8 cellular contexts compared by ENCODE assay signal in the genomic region with DNA sequence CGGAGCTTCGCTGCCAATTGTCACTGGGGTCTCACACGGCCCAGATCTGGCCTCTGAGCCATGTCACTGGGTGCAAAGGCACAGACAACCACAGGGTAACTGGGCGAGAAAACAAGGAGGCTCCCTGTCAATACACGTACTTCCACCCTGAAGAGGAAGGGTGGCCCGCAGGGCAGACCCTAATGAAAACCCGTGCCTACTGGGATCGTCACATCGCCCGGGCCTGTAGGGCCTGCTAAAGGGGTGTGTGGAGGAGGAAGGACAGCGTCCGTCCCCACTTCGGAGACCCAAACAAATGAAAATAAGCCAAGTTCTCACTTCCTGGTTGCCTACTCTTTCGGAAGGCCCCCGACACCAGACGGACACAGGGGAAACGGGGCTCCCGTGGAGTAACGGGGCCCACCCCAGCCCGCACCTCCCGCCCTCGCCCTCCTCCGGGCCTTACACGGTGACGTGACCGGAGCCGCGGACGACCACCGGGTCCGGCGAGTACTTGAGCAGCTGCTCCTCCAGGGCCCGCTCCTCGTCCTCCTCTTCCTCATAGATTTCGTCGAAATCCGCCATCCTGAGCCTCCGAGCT. TPM values are rescaled to one million over a fixed set of nuclear protein-coding genes. Genes with fewer than 3 reads are reported as not detected.
DNase-seq lines count a peak whose midpoint lies in the region; ATAC-seq and TF ChIP-seq lines count a peak whose summit lies in the region.

No MANE protein-coding gene starts in this region.

- H3K36me3 ChIP-seq in adipocyte (ENCODE audit: control insufficient read depth, insufficient read depth, low read length, severe bottlenecking), result no peaks in the 10 kb centered on the region

- DNase-seq in SIG-M5 treated with dmso at 0.1 percent for 504 hours (lab: John Stamatoyannopoulos, UW; ENCODE audit: unreplicated experiment) (peak; percentile 29), SIG-M5 (lab: John Stamatoyannopoulos, UW) (no peak), RKO (ENCODE audit: low spot score) (peak; percentile 45), adipocyte (ENCODE audit: low read depth) (peak; percentile 49), left ventricle myocardium superior (peak; percentile 60), retinal pigment epithelial cell (ENCODE audit: low read depth) (no peak), NCI-H2107 treated with DMSO at 0.1 percent for 48 hours (lab: John Stamatoyannopoulos, UW; ENCODE audit: unreplicated experiment) (no peak)

- H3K4me1 ChIP-seq in adipocyte (ENCODE audit: control insufficient read depth, insufficient read depth, low read length), result peaks cover 60% of the 10 kb centered on the region

- peak; percentile 31 for ATAC-seq in HG02938 (IDR thresholded peaks at IDR 0.05; ENCODE audit: unreplicated experiment)
- peak; percentile 47 for ATAC-seq in left ventricle myocardium superior

- peak overlapping the region; percentile 98 for H3K4me3 ChIP-seq in adipocyte (ENCODE audit: low read length)
- peak overlapping the region; percentile 94 for H3K4me3 ChIP-seq in retinal pigment epithelial cell (ENCODE audit: low read length)

- intact Hi-C loops in left ventricle myocardium superior (cut with micrococcal nuclease), result no loop called here

- H3K9me3 ChIP-seq in adipocyte (ENCODE audit: control insufficient read depth, low read length), result no peaks in the 10 kb centered on the region

- no peaks in the 10 kb centered on the region for H3K27me3 ChIP-seq in adipocyte (replicated peaks; ENCODE audit: control insufficient read depth, insufficient read depth, low read length)

- no peak for TF ChIP-seq CTCF in retinal pigment epithelial cell (conservative IDR thresholded peaks at IDR 0.05; ENCODE audit: low read depth, low read length)

- peak overlapping the region; percentile 99 for H3K9ac ChIP-seq in adipocyte (ENCODE audit: low read length)

RNA-seq across cellular contexts. Expression of gene CHIC2, which starts 0.6 kb away (rescaled TPM):
- 6.7 TPM for total RNA-seq in left ventricle myocardium superior

RNA-seq across cellular contexts. Expression of gene GSX2, which starts 36.1 kb away (rescaled TPM):
- total RNA-seq in left ventricle myocardium superior, result not detected

Comparison
In these comparisons a context has a peak if more than half of its experiments do, and no peak if none do; other contexts are left out.
1. DNase-seq: peak in SIG-M5 treated with dmso at 0.1 percent for 504 hours (single experiment), RKO (single experiment), adipocyte (single experiment) and left ventricle myocardium superior (single experiment); none in SIG-M5 (single experiment), retinal pigment epithelial cell (single experiment) and NCI-H2107 treated with DMSO at 0.1 percent for 48 hours (single experiment).